Comparison of ENCODE assay signal across 34 cellular contexts in the genomic region with DNA sequence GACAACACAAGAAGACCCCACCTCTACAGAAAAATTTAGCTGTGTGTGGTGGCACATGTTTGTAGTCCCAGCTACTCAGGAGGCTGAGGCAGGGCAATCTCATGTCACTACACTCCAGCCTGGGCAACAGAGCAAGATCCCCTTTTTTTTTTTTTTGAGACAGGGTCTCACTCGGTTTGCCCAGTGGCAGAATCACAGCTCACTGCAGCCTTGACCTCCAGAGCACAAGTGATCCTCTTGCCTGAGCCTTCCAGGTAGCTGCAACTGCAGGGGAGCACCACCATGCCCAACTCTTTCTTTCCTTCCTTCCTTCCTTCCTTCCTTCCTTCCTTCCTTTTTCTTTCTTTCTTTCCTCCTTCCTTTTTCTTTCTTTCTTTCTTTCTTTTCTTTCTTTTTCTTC. TPM values are rescaled to one million over a fixed set of nuclear protein-coding genes. Genes with fewer than 3 reads are reported as not detected.
"Had no signal": no experiment of that assay in that cellular context is flagged by ENCODE, and none has a peak within 500 bp of the region (broad histone marks: within the 10 kb centered on the region; RNA-seq: fewer than 3 reads in every experiment).

No MANE protein-coding gene starts in this region.

- H2AFZ ChIP-seq: hepatocyte had no signal

- H3K9me3 ChIP-seq: gastroesophageal sphincter, mucosa of descending colon, neutrophil, suprapubic skin, tibial artery had no signal

- H3K79me2 ChIP-seq: hepatocyte had no signal

- H3K4me1 Mint-ChIP-seq: activated CD4-positive, alpha-beta T cell treated with anti-CD3 and anti-CD28 coated beads, Interleukin-2, amount 10 ng/mL, durations not matched to agents 24 days and 14 days; nephron progenitor cell had no signal

- H3K27ac ChIP-seq: dorsolateral prefrontal cortex, gastroesophageal sphincter, hepatocyte, neutrophil, suprapubic skin, tibial artery had no signal

- DNase-seq: activated CD4-positive, alpha-beta memory T cell treated with anti-CD3 and anti-CD28 coated beads for 36 hours; activated CD4-positive, alpha-beta T cell treated with anti-CD3 and anti-CD28 coated beads, Interleukin-2, amount 10 ng/mL, durations not matched to agents 24 days and 14 days; activated CD4-positive, CD25-positive, alpha-beta regulatory T cell treated with anti-CD3 and anti-CD28 coated beads, Interleukin-2, amount 50 U/mL, for 72 hours; activated CD8-positive, alpha-beta memory T cell treated with anti-CD3 and anti-CD28 coated beads, Interleukin-2, amount 50 U/mL, for 48 hours; activated gamma-delta T cell treated with Interleukin-2 at 50 U/mL for 16 hours; dorsolateral prefrontal cortex; effector memory CD4-positive, alpha-beta T cell; left cardiac atrium; left ventricle myocardium superior; mucosa of descending colon; nephron progenitor cell; retina; stimulated activated CD4-positive, alpha-beta T cell treated with anti-CD3 and anti-CD28 coated beads, Interleukin-15, amount 100 ng/mL, for 24 hours; stimulated activated CD4-positive, alpha-beta T cell treated with anti-CD3 and anti-CD28 coated beads, Interleukin-2, amount 100 ng/mL, for 24 hours; stimulated activated naive CD4-positive, alpha-beta T cell; T-helper 2 cell; tibial artery had no signal

- H3K36me3 Mint-ChIP-seq: activated CD4-positive, alpha-beta memory T cell treated with anti-CD3 and anti-CD28 coated beads for 36 hours; activated naive CD4-positive, alpha-beta T cell treated with anti-CD3 and anti-CD28 coated beads, Interleukin-2, amount 50 U/mL, for 72 hours had no signal

- H3K9me3 Mint-ChIP-seq: activated CD4-positive, alpha-beta memory T cell treated with anti-CD3 and anti-CD28 coated beads for 36 hours; activated CD4-positive, alpha-beta T cell treated with anti-CD3 and anti-CD28 coated beads, Interleukin-2, amount 10 ng/mL, durations not matched to agents 24 days and 14 days; activated naive CD4-positive, alpha-beta T cell treated with anti-CD3 and anti-CD28 coated beads, Interleukin-2, amount 50 U/mL, for 72 hours; activated T-cell treated with anti-CD3 and anti-CD28 coated beads, Interleukin-2, amount 50 U/mL, for 24 hours; activated T-helper 17 cell treated with anti-CD3 and anti-CD28 coated beads, Interleukin-2, amount 50 U/mL, for 72 hours; nephron progenitor cell had no signal

- ATAC-seq: activated naive CD4-positive, alpha-beta T cell treated with anti-CD3 and anti-CD28 coated beads, Interleukin-2, amount 50 U/mL, for 72 hours; activated T-helper 17 cell treated with anti-CD3 and anti-CD28 coated beads, Interleukin-2, amount 50 U/mL, for 72 hours; gastroesophageal sphincter; left cardiac atrium; left ventricle myocardium superior; mucosa of descending colon had no signal

- H3K36me3 ChIP-seq: gastroesophageal sphincter, neutrophil, suprapubic skin, tibial artery had no signal

- H3K4me3 ChIP-seq: dorsolateral prefrontal cortex, gastroesophageal sphincter, hepatocyte, mucosa of descending colon, smooth muscle cell, suprapubic skin, tibial artery had no signal

- H3K27ac Mint-ChIP-seq: activated CD4-positive, alpha-beta memory T cell treated with anti-CD3 and anti-CD28 coated beads for 36 hours; activated CD4-positive, alpha-beta T cell treated with anti-CD3 and anti-CD28 coated beads, Interleukin-2, amount 10 ng/mL, durations not matched to agents 24 days and 14 days; activated naive CD4-positive, alpha-beta T cell treated with anti-CD3 and anti-CD28 coated beads, Interleukin-2, amount 50 U/mL, for 72 hours; activated T-cell treated with anti-CD3 and anti-CD28 coated beads, Interleukin-2, amount 50 U/mL, for 24 hours; activated T-helper 17 cell treated with anti-CD3 and anti-CD28 coated beads, Interleukin-2, amount 50 U/mL, for 72 hours; nephron progenitor cell; progenitor cell of endocrine pancreas had no signal

- H3K4me2 ChIP-seq: hepatocyte, smooth muscle cell had no signal

- H3K4me1 ChIP-seq: gastroesophageal sphincter, suprapubic skin, tibial artery had no signal

- H3K4me3 Mint-ChIP-seq: activated CD4-positive, alpha-beta memory T cell treated with anti-CD3 and anti-CD28 coated beads for 36 hours; activated CD4-positive, alpha-beta T cell treated with anti-CD3 and anti-CD28 coated beads, Interleukin-2, amount 10 ng/mL, durations not matched to agents 24 days and 14 days; activated T-cell treated with anti-CD3 and anti-CD28 coated beads, Interleukin-2, amount 50 U/mL, for 24 hours; activated T-helper 17 cell treated with anti-CD3 and anti-CD28 coated beads, Interleukin-2, amount 50 U/mL, for 72 hours; nephron progenitor cell had no signal

- FAIRE-seq: bronchial epithelial cell, colon had no signal

RNA-seq across cellular contexts. Expression of gene CLEC4G, which starts 4.2 kb away (rescaled TPM):
- total RNA-seq: activated CD4-positive, alpha-beta memory T cell treated with anti-CD3 and anti-CD28 coated beads for 36 hours; activated CD4-positive, alpha-beta T cell treated with anti-CD3 and anti-CD28 coated beads, Interleukin-2, amount 10 ng/mL, durations not matched to agents 24 days and 14 days; activated CD8-positive, alpha-beta memory T cell treated with anti-CD3 and anti-CD28 coated beads for 36 hours; activated naive CD4-positive, alpha-beta T cell treated with anti-CD3 and anti-CD28 coated beads, Interleukin-2, amount 50 U/mL, for 72 hours; activated T-helper 17 cell treated with anti-CD3 and anti-CD28 coated beads, Interleukin-2, amount 50 U/mL, for 72 hours; bronchial epithelial cell; epithelial cell of proximal tubule; hepatocyte; lung microvascular endothelial cell; osteocyte; progenitor cell of endocrine pancreas; smooth muscle cell had no signal
- polyA plus RNA-seq: hepatocyte, smooth muscle cell had no signal

RNA-seq across cellular contexts. Expression of gene CD209, which starts 11.2 kb away (rescaled TPM):
- total RNA-seq: activated CD4-positive, alpha-beta memory T cell treated with anti-CD3 and anti-CD28 coated beads for 36 hours; activated CD4-positive, alpha-beta T cell treated with anti-CD3 and anti-CD28 coated beads, Interleukin-2, amount 10 ng/mL, durations not matched to agents 24 days and 14 days; activated CD8-positive, alpha-beta memory T cell treated with anti-CD3 and anti-CD28 coated beads for 36 hours; activated naive CD4-positive, alpha-beta T cell treated with anti-CD3 and anti-CD28 coated beads, Interleukin-2, amount 50 U/mL, for 72 hours; activated T-helper 17 cell treated with anti-CD3 and anti-CD28 coated beads, Interleukin-2, amount 50 U/mL, for 72 hours; bronchial epithelial cell; hepatocyte; lung microvascular endothelial cell; osteocyte; progenitor cell of endocrine pancreas; smooth muscle cell had no signal
- polyA plus RNA-seq: hepatocyte, smooth muscle cell had no signal

RNA-seq across cellular contexts. Expression of gene CLEC4M, which starts 26.9 kb away (rescaled TPM):
- total RNA-seq: activated CD4-positive, alpha-beta memory T cell treated with anti-CD3 and anti-CD28 coated beads for 36 hours; activated CD4-positive, alpha-beta T cell treated with anti-CD3 and anti-CD28 coated beads, Interleukin-2, amount 10 ng/mL, durations not matched to agents 24 days and 14 days; activated CD8-positive, alpha-beta memory T cell treated with anti-CD3 and anti-CD28 coated beads for 36 hours; activated naive CD4-positive, alpha-beta T cell treated with anti-CD3 and anti-CD28 coated beads, Interleukin-2, amount 50 U/mL, for 72 hours; activated T-helper 17 cell treated with anti-CD3 and anti-CD28 coated beads, Interleukin-2, amount 50 U/mL, for 72 hours; bronchial epithelial cell; epithelial cell of proximal tubule; gastroesophageal sphincter; left ventricle myocardium superior; mesenteric fat pad; mucosa of descending colon; osteocyte; smooth muscle cell; suprapubic skin; ureter had no signal
- polyA plus RNA-seq: hepatocyte, smooth muscle cell had no signal

RNA-seq across cellular contexts. Expression of gene FCER2, which starts 34.2 kb away (rescaled TPM):
- total RNA-seq: activated CD4-positive, alpha-beta T cell treated with anti-CD3 and anti-CD28 coated beads, Interleukin-2, amount 10 ng/mL, durations not matched to agents 24 days and 14 days; bronchial epithelial cell; epithelial cell of proximal tubule; hepatocyte; lung microvascular endothelial cell; osteocyte; progenitor cell of endocrine pancreas; smooth muscle cell; suprapubic skin; ureter had no signal
- polyA plus RNA-seq: hepatocyte, smooth muscle cell had no signal
